2 cellular contexts compared by ENCODE assay signal in the genomic region with DNA sequence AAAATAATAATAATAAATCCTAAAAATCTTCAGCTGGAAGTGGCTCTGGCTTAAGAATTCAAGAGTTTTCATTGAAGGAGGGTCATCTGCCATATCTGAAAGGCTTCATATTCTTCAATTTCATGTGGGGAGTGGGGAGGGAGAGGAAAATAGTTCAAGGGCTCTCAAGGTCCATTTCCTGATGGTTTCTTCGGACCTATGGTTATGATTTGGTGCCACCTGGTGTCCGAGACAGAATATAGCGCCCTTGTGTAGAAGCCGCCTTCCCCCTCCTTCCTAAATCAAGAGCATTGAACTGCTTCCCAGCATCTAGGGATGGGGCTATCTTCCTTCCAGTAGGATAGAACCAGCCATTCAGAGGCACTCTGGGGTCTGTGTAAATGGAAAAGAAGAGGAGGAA.
TF ChIP-seq lines count a peak whose summit lies in the region.

No MANE protein-coding gene starts in this region.

TF ChIP-seq in HCT116, 20 proteins besides CTCF, POLR2A, EP300 and RAD21:
- TF ChIP-seq TCF7L2 (IDR thresholded peaks at IDR 0.05; ENCODE audit: borderline replicate concordance, extremely low read depth, insufficient read depth, insufficient read length) (no peak), POLR2AphosphoS5 (IDR thresholded peaks at IDR 0.05; ENCODE audit: low read depth, low read length) (no peak), EZH2phosphoT487 (IDR thresholded peaks at IDR 0.05; ENCODE audit: borderline replicate concordance) (no peak), EGR1 (IDR thresholded peaks at IDR 0.05; ENCODE audit: low read depth) (no peak), JUND (IDR thresholded peaks at IDR 0.05) (no peak), ZFX (IDR thresholded peaks at IDR 0.05) (no peak), CEBPB (IDR thresholded peaks at IDR 0.05; ENCODE audit: low read depth) (no peak)

TF ChIP-seq in endothelial cell of umbilical vein, 7 proteins besides CTCF, POLR2A, EP300 and RAD21:
- TF ChIP-seq JUN (IDR thresholded peaks at IDR 0.05; ENCODE audit: borderline replicate concordance, insufficient read depth, insufficient read length, low read depth) (no peak), FOS (IDR thresholded peaks at IDR 0.05; ENCODE audit: borderline replicate concordance, insufficient read depth, low read length) (no peak), POLR2AphosphoS5 (IDR thresholded peaks at IDR 0.05; ENCODE audit: insufficient read depth, low read depth, low read length) (no peak), GATA2 (IDR thresholded peaks at IDR 0.05; ENCODE audit: insufficient read depth, insufficient read length, low read depth, low read length) (no peak), EZH2 (IDR thresholded peaks at IDR 0.05; ENCODE audit: borderline replicate concordance, low read depth, low read length, severe bottlenecking) (no peak), MYC (IDR thresholded peaks at IDR 0.05; ENCODE audit: low read depth, low read length) (no peak)
- TF ChIP-seq, protein P1, sequence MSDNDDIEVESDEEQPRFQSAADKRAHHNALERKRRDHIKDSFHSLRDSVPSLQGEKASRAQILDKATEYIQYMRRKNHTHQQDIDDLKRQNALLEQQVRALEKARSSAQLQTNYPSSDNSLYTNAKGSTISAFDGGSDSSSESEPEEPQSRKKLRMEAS (IDR thresholded peaks at IDR 0.05; ENCODE audit: insufficient read depth, insufficient read length): no peak
